Comparison of ENCODE assay signal across 31 cellular contexts in the genomic region with DNA sequence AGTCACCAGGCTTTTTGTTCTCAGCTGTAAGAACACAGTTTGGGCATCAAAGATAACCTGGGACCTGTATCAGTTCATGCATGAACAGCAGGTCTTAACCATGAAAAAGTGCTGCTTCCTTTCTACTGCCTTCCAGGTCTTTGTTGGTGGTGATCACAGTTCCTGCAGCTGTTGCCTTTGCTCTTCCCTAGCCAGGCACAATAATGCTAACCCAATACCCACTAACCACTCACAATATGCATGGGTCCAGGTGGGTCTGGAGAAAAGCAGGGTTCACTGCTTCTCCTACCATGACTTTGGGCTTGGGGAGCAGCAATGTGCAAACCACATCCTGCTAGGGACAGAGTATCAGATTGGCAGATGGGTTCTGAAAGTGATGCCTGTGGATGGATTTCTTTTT.
"Had no signal": no experiment of that assay in that cellular context is flagged by ENCODE, and none has a peak within 500 bp of the region (broad histone marks: within the 10 kb centered on the region; RNA-seq: fewer than 3 reads in every experiment).

No MANE protein-coding gene starts in this region.

- H3K36me3 ChIP-seq: adrenal gland, ascending aorta, brain microvascular endothelial cell, breast epithelium, cardiac muscle cell had no signal

- H3K4me1 ChIP-seq: adrenal gland, ascending aorta, body of pancreas, breast epithelium had no signal

- H3K27me3 ChIP-seq: adrenal gland, ascending aorta, body of pancreas, brain microvascular endothelial cell, breast epithelium, cardiac muscle cell had no signal

- H3K9me3 ChIP-seq: adrenal gland, ascending aorta, body of pancreas, breast epithelium had no signal

- DNase-seq: activated effector memory CD4-positive, alpha-beta T cell treated with anti-CD3 and anti-CD28 coated beads, Interleukin-2, amount 50 U/mL, for 16 hours; activated effector memory CD4-positive, alpha-beta T cell treated with Interleukin-2 at 50 U/mL for 16 hours; activated gamma-delta T cell; activated gamma-delta T cell treated with Interleukin-2 at 50 U/mL for 16 hours; activated naive CD4-positive, alpha-beta T cell; activated naive CD4-positive, alpha-beta T cell treated with anti-CD3 and anti-CD28 coated beads for 36 hours; activated naive CD4-positive, alpha-beta T cell treated with anti-CD3 and anti-CD28 coated beads, Interleukin-2, amount 10 ng/mL, durations not matched to agents 7 days and 5 days; activated naive CD4-positive, alpha-beta T cell treated with anti-CD3 and anti-CD28 coated beads, Interleukin-2, amount 50 U/mL, for 16 hours; activated naive CD4-positive, alpha-beta T cell treated with Interleukin-2 at 50 U/mL for 16 hours; activated naive CD8-positive, alpha-beta T cell treated with anti-CD3 and anti-CD28 coated beads for 36 hours; activated naive CD8-positive, alpha-beta T cell treated with anti-CD3 and anti-CD28 coated beads, Interleukin-2, amount 10 ng/mL, durations not matched to agents 7 days and 5 days; activated naive CD8-positive, alpha-beta T cell treated with anti-CD3 and anti-CD28 coated beads, Interleukin-2, amount 50 U/mL, for 24 hours; activated T-cell treated with anti-CD3 and anti-CD28 coated beads, Interleukin-2, amount 50 U/mL, for 24 hours; activated T-cell treated with anti-CD3 and anti-CD28 coated beads, Interleukin-2, amount 50 U/mL, for 4 hours; activated T-cell treated with anti-CD3 and anti-CD28 coated beads, Interleukin-2, amount 50 U/mL, for 48 hours; activated T-cell treated with anti-CD3 and anti-CD28 coated beads, Interleukin-2, amount 50 U/mL, for 72 hours; adrenal gland; amniotic stem cell; amygdala; anterior cingulate cortex; aorta; body of pancreas; brain microvascular endothelial cell; caudate nucleus; central memory CD4-positive, alpha-beta T cell; cerebellar nuclear complex had no signal

- ATAC-seq: activated naive CD4-positive, alpha-beta T cell treated with anti-CD3 and anti-CD28 coated beads, Interleukin-2, amount 50 U/mL, for 72 hours; activated naive CD8-positive, alpha-beta T cell treated with anti-CD3 and anti-CD28 coated beads, Interleukin-2, amount 50 U/mL, for 24 hours; activated T-cell treated with anti-CD3 and anti-CD28 coated beads, Interleukin-2, amount 50 U/mL, for 4 hours; activated T-cell treated with anti-CD3 and anti-CD28 coated beads, Interleukin-2, amount 50 U/mL, for 72 hours; activated T-helper 17 cell treated with anti-CD3 and anti-CD28 coated beads, Interleukin-2, amount 50 U/mL, for 72 hours; body of pancreas had no signal

- H3K27ac ChIP-seq: adrenal gland, ascending aorta, body of pancreas, brain microvascular endothelial cell, breast epithelium, cardiac muscle cell had no signal

- H3K4me3 ChIP-seq: adrenal gland, ascending aorta, body of pancreas, breast epithelium, cardiac muscle cell had no signal
